1 cellular context compared by ENCODE assay signal in genomic region chr13:74438911-74439310, GRCh38.
TF ChIP-seq lines count a peak whose summit lies in the region.

No MANE protein-coding gene starts in this region.

TF ChIP-seq in GM23338, 12 proteins besides CTCF, POLR2A, EP300 and RAD21 (continued from another document):
- TF ChIP-seq REST (IDR thresholded peaks at IDR 0.05; ENCODE audit: unreplicated experiment) = no peak
- TF ChIP-seq POLR2AphosphoS5 (IDR thresholded peaks at IDR 0.05; ENCODE audit: low read depth) = no peak
- TF ChIP-seq EZH2 (IDR thresholded peaks at IDR 0.05; ENCODE audit: low read depth, unreplicated experiment) = no peak
- TF ChIP-seq ZNF114 (CRISPR knock-in tag; IDR thresholded peaks at IDR 0.05) = no peak
- TF ChIP-seq NANOG (IDR thresholded peaks at IDR 0.05; ENCODE audit: borderline replicate concordance) = no peak
- no peak for TF ChIP-seq CREB1 (CRISPR knock-in tag; IDR thresholded peaks at IDR 0.05; ENCODE audit: low read depth)
- TF ChIP-seq EZH2phosphoT487 (IDR thresholded peaks at IDR 0.05; ENCODE audit: unreplicated experiment) = no peak
- no peak for TF ChIP-seq STAT1 (IDR thresholded peaks at IDR 0.05; ENCODE audit: unreplicated experiment)
